2 cellular contexts compared by ENCODE assay signal in genomic region chrX:101417981-101418841, GRCh38.
TF ChIP-seq lines count a peak whose summit lies in the region.

No MANE protein-coding gene starts in this region.

TF ChIP-seq in A549, 52 proteins besides CTCF, POLR2A, EP300 and RAD21:
- TF ChIP-seq MAX (IDR thresholded peaks at IDR 0.05) (no peak), JUN (IDR thresholded peaks at IDR 0.05) (peak in 1 of 2 experiments; percentile 35; a peak in 1 of 5 replicates), NR3C1 (IDR thresholded peaks at IDR 0.05) (no peak), TFCP2L1 (CRISPR knock-in tag; IDR thresholded peaks at IDR 0.05) (no peak)
TF ChIP-seq in A549: peak in this region for 1.

TF ChIP-seq in GM12891, 5 proteins besides CTCF, POLR2A, EP300 and RAD21 (continued from another document):
- peak; percentile 38; the same call in 1 of the 2 replicates for TF ChIP-seq TAF1 (IDR thresholded peaks at IDR 0.05; ENCODE audit: low read depth, low read length)
